ENCODE assay signal across 9 cellular contexts in the genomic region with DNA sequence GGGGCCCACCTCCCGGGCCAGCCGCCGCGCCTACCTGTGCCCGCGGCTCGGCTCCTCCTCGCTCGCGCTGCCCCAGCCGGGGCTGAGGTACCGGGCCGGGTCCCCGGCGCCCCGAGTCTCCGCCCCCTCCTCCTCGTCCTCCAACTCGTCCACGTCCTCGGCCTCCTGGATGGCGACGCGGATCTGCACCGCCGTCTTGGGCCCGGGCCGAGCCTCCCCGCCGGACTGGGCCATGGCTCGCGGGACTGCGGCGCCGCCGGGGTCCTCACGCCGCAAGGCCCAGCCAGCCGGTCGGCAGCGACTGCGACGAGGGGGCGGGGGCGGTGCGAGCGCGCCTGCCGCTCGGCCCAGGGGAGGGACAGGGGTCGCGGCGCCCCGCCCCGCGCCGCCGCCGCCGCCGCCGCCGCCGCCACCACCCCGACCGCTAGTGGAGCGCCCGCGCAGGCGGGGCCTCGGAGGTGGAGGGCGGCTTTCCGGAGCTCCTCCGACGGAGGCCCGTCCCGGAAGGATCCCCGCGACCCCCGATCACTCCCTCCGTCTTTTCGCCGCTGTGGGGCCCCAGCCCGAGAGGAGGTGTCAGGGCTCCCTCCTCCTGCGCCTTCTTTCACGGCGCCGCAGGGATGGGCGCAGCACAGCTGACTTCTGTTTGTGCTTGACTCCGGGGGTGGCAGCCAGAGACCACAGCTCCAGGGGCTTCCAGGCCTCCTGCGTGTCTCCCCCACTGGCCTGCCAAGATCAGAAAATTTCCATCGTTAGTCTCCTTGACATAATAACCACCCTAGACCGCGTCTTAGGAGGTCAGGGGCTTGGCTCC. TPM values are rescaled to one million over a fixed set of nuclear protein-coding genes. Genes with fewer than 3 reads are reported as not detected.
DNase-seq lines count a peak whose midpoint lies in the region; TF ChIP-seq lines count a peak whose summit lies in the region.
"Had no signal": no experiment of that assay in that cellular context is flagged by ENCODE, and none has a peak within 500 bp of the region (broad histone marks: within the 10 kb centered on the region; RNA-seq: fewer than 3 reads in every experiment).

A gene (minus strand): TSS at position 303 of the 814 bp plus-strand sequence. CDS start 69 bp downstream, at position 234.

- 4% methylated on average over 23 of the region's 94 CpGs for WGBS in hepatocyte (ENCODE audit: low lambda C conversion rate, missing lambda C conversion rate)

- peak within 1 kb of the TSS; percentile 97 for H3K27ac ChIP-seq in hepatocyte

- no peaks in the 10 kb centered on the region for H3K9me2 ChIP-seq in hepatocyte (replicated peaks; ENCODE audit: insufficient read depth)

- no peaks in the 10 kb centered on the region for H3K27me3 ChIP-seq in hepatocyte

- H3K79me2 ChIP-seq in hepatocyte, result peaks cover 35% of the 10 kb centered on the region

- H2AFZ ChIP-seq in hepatocyte, result peak within 1 kb of the TSS; percentile 93

- no peaks in the 10 kb centered on the region for H4K20me1 ChIP-seq in hepatocyte (ENCODE audit: insufficient read depth, poor library complexity, severe bottlenecking)

- DNase-seq in NCI-H146 (lab: John Stamatoyannopoulos, UW), result peak; percentile 58
- no peak for DNase-seq in NCI-H146 treated with DMSO at 0.1 percent for 48 hours (lab: John Stamatoyannopoulos, UW; ENCODE audit: unreplicated experiment)
- DNase-seq in NCI-H510A treated with DMSO at 0.1 percent for 48 hours (lab: John Stamatoyannopoulos, UW), result peak; percentile 46
- DNase-seq in astrocyte of the cerebellum (ENCODE audit: low read depth), result no peak
- peak; percentile 82 for DNase-seq in hepatocyte (ENCODE audit: low spot score)
- DNase-seq in pulmonary artery endothelial cell (ENCODE audit: low read depth, low spot score), result no peak
- DNase-seq in SIG-M5 treated with dmso at 0.1 percent for 504 hours (lab: John Stamatoyannopoulos, UW; ENCODE audit: unreplicated experiment), result no peak
- DNase-seq in stimulated activated naive CD4-positive, alpha-beta T cell treated with Interleukin-2 at 50 U/mL for 16 hours (lab: John Stamatoyannopoulos, UW), result no peak
- DNase-seq: DND-41 had no signal

- peak within 1 kb of the TSS; percentile 93 for H3K4me2 ChIP-seq in hepatocyte

- H3K4me1 ChIP-seq in hepatocyte (ENCODE audit: insufficient read depth), result peaks cover 15% of the 10 kb centered on the region

- no peak for TF ChIP-seq CTCF in astrocyte of the cerebellum (IDR thresholded peaks at IDR 0.05; ENCODE audit: low read depth, low read length, missing control alignments)
- TF ChIP-seq CTCF in hepatocyte (IDR thresholded peaks at IDR 0.05; ENCODE audit: poor library complexity), result no peak

- no peaks in the 10 kb centered on the region for H3K9me3 ChIP-seq in hepatocyte (ENCODE audit: low read depth)

- H3K4me3 ChIP-seq in astrocyte of the cerebellum (ENCODE audit: low read depth, low read length) (peak within 1 kb of the TSS; percentile 66), hepatocyte (peak within 1 kb of the TSS; percentile 91)

- in situ Hi-C loops in astrocyte of the cerebellum (cut with HindIII; ENCODE audit: low sequenced_read_pairs), result no loop called here

- H3K36me3 ChIP-seq in hepatocyte (replicated peaks; ENCODE audit: insufficient read depth, low read depth), result no peaks in the 10 kb centered on the region

RNA-seq across cellular contexts. Expression of the gene that starts here (rescaled TPM):
- total RNA-seq in hepatocyte (31.9 and 45.9 TPM in 2 replicates), pulmonary artery endothelial cell (11.4 and 23.9 TPM in 2 replicates)
- polyA plus RNA-seq in hepatocyte, result 50.0 and 55.9 TPM in 2 replicates

Comparison
In these comparisons a context has a peak if more than half of its experiments do, and no peak if none do; other contexts are left out.
1. DNase-seq: peak in NCI-H146 (single experiment), NCI-H510A treated with DMSO at 0.1 percent for 48 hours (single experiment) and hepatocyte (single experiment); none in NCI-H146 treated with DMSO at 0.1 percent for 48 hours (single experiment), astrocyte of the cerebellum (single experiment), pulmonary artery endothelial cell (single experiment), SIG-M5 treated with dmso at 0.1 percent for 504 hours (single experiment) and stimulated activated naive CD4-positive, alpha-beta T cell treated with Interleukin-2 at 50 U/mL for 16 hours (single experiment).